Comparison of ENCODE assay signal across 20 cellular contexts in the genomic region with DNA sequence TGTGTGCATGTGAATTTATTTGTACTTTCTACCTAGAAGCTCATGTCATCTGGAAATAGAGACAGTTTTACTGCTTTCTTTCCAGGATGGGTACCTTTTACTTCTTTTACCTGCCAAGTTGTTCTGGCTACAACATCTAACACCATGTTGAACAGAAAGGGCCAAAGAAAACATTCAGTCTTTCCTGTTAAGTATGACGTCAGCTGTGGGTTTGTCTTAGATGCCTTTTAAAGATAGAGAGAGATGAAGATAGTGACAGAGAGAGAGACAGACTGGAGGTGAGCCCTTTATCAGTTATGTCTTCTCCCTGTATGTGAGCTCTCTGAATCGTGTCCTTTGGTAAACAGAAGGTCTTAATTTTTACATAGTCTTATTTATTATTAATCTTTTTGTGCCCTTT. TPM values are rescaled to one million over a fixed set of nuclear protein-coding genes. Genes with fewer than 3 reads are reported as not detected.
"Had no signal": no experiment of that assay in that cellular context is flagged by ENCODE, and none has a peak within 500 bp of the region (broad histone marks: within the 10 kb centered on the region; RNA-seq: fewer than 3 reads in every experiment).

No MANE protein-coding gene starts in this region.

- H3K27ac ChIP-seq: gastrocnemius medialis, lower lobe of right lung, right lobe of liver, skin epidermis, tibial artery, vagina had no signal

- H3K4me3 ChIP-seq: gastrocnemius medialis, lower lobe of right lung, right lobe of liver, skin epidermis, tibial artery, vagina had no signal

- DNase-seq: activated B cell treated with CpG ODN at 0.5 μM for 24 hours; activated CD4-positive, alpha-beta T cell treated with anti-CD3 and anti-CD28 coated beads for 36 hours; activated CD4-positive, alpha-beta T cell treated with anti-CD3 and anti-CD28 coated beads, Interleukin-2, amount 50 U/mL, for 4 hours; activated CD8-positive, alpha-beta memory T cell treated with anti-CD3 and anti-CD28 coated beads for 24 hours; activated CD8-positive, alpha-beta memory T cell treated with anti-CD3 and anti-CD28 coated beads, Interleukin-2, amount 50 U/mL, for 4 hours; activated T-cell treated with anti-CD3 and anti-CD28 coated beads, Interleukin-2, amount 50 U/mL, for 24 hours; effector CD8-positive, alpha-beta T cell; gastrocnemius medialis; hypothalamus; lower lobe of right lung; naive B cell; occipital lobe; right lobe of liver; stimulated activated CD4-positive, alpha-beta T cell treated with anti-CD3 and anti-CD28 coated beads, Interleukin-2, amount 100 ng/mL, for 24 hours; stimulated activated naive CD8-positive, alpha-beta T cell treated with anti-CD3 and anti-CD28 coated beads, Interleukin-15, amount 100 ng/mL, for 72 hours; T1000; tibial artery had no signal

RNA-seq across cellular contexts. Expression of a gene that starts 3.4 kb away (rescaled TPM):
- total RNA-seq: activated B cell treated with CpG ODN at 0.5 μM for 24 hours; activated naive CD4-positive, alpha-beta T cell treated with anti-CD3 and anti-CD28 coated beads, Interleukin-2, amount 50 U/mL, for 72 hours had no signal
